Comparison of ENCODE assay signal across 26 cellular contexts in genomic region chr16:16148755-16149154, GRCh38.
A peak's percentile ranks its signal among the peaks of the same experiment; 100 is the strongest.
DNase-seq lines count a peak whose midpoint lies in the region; ATAC-seq and TF ChIP-seq lines count a peak whose summit lies in the region.
"Had no signal": no experiment of that assay in that cellular context is flagged by ENCODE, and none has a peak within 500 bp of the region (broad histone marks: within the 10 kb centered on the region; RNA-seq: fewer than 3 reads in every experiment).

No MANE protein-coding gene starts in this region.

- WGBS in endodermal cell (ENCODE audit: insufficient coverage in 1 of 2, insufficient read length in 1 of 2), 2 experiments: 91 to 95% methylated on average over 7 to 9 of the region's 9 CpGs
- 83 to 100% methylated on average over 6 to 9 of the region's 9 CpGs for WGBS in transverse colon (ENCODE audit: low coverage in 1 of 2), 2 donors

- H3K4me1 Mint-ChIP-seq in activated CD4-positive, alpha-beta T cell treated with anti-CD3 and anti-CD28 coated beads, Interleukin-2, amount 10 ng/mL, durations not matched to agents 24 days and 14 days: no peaks in the 10 kb centered on the region
- no peaks in the 10 kb centered on the region for H3K4me1 Mint-ChIP-seq in endodermal cell
- H3K4me1 Mint-ChIP-seq: activated naive CD4-positive, alpha-beta T cell treated with anti-CD3 and anti-CD28 coated beads, Interleukin-2, amount 50 U/mL, for 24 hours had no signal

- intact Hi-C loops in activated CD4-positive, alpha-beta T cell treated with anti-CD3 and anti-CD28 coated beads, Interleukin-2, amount 10 ng/mL, durations not matched to agents 24 days and 14 days (cut with micrococcal nuclease): no loop called here
- intact Hi-C loops in transverse colon (cut with DNase I; ENCODE audit: low total_unique reads): no loop called here

- TF ChIP-seq POLR2A in transverse colon (IDR thresholded peaks at IDR 0.05): no peak

- H3K27ac Mint-ChIP-seq in activated CD4-positive, alpha-beta T cell treated with anti-CD3 and anti-CD28 coated beads, Interleukin-2, amount 10 ng/mL, durations not matched to agents 24 days and 14 days: peak overlapping the region; percentile 48
- peak overlapping the region; percentile 64 for H3K27ac Mint-ChIP-seq in endodermal cell
- H3K27ac Mint-ChIP-seq: activated naive CD4-positive, alpha-beta T cell treated with anti-CD3 and anti-CD28 coated beads, Interleukin-2, amount 50 U/mL, for 24 hours; dendritic cell treated with granulocyte-macrophage colony-stimulating factor and Interleukin-4, amounts not matched to agents 40 ng/mL and 50 ng/mL, for 4 days; T-helper 2 cell treated with Interferon-gamma antibody and Interleukin-4, amounts not matched to agents 5 μg/mL and 100 μg/mL, for 36 hours had no signal

- H3K36me3 Mint-ChIP-seq in activated CD4-positive, alpha-beta T cell treated with anti-CD3 and anti-CD28 coated beads, Interleukin-2, amount 10 ng/mL, durations not matched to agents 24 days and 14 days (ENCODE audit: low read depth): peaks cover 11% of the 10 kb centered on the region
- peaks cover 15% of the 10 kb centered on the region for H3K36me3 Mint-ChIP-seq in endodermal cell (ENCODE audit: low read depth)
- H3K36me3 Mint-ChIP-seq: activated naive CD4-positive, alpha-beta T cell treated with anti-CD3 and anti-CD28 coated beads, Interleukin-2, amount 50 U/mL, for 24 hours had no signal

- H3K27me3 ChIP-seq in endodermal cell (ENCODE audit: control insufficient read depth, insufficient read depth, low read length, poor library complexity, severe bottlenecking) (no peaks in the 10 kb centered on the region), transverse colon (no peaks in the 10 kb centered on the region)
- H3K27me3 ChIP-seq: ovary, upper lobe of left lung had no signal

- no peaks in the 10 kb centered on the region for H3K27me3 Mint-ChIP-seq in activated CD4-positive, alpha-beta T cell treated with anti-CD3 and anti-CD28 coated beads, Interleukin-2, amount 10 ng/mL, durations not matched to agents 24 days and 14 days
- no peaks in the 10 kb centered on the region for H3K27me3 Mint-ChIP-seq in endodermal cell (ENCODE audit: insufficient read depth)
- H3K27me3 Mint-ChIP-seq: activated naive CD4-positive, alpha-beta T cell treated with anti-CD3 and anti-CD28 coated beads, Interleukin-2, amount 50 U/mL, for 24 hours; dendritic cell treated with granulocyte-macrophage colony-stimulating factor and Interleukin-4, amounts not matched to agents 40 ng/mL and 50 ng/mL, for 4 days had no signal

- no peak for TF ChIP-seq EP300 in transverse colon (IDR thresholded peaks at IDR 0.05; ENCODE audit: low read depth)

- in situ Hi-C loops in transverse colon (cut with MboI; ENCODE audit: low pct_ligation_motif_present in 1 of 4, low pct_unique_long_range_greater_than_20kb in 1 of 4, low sequenced_read_pairs in 3 of 4): loop anchor here in 3 of 4 donors (25.0 kb wide), 3 partner anchors 286 to 736 kb away; partner anchors contain the start of gene MYH11 (in 1 of the 3)

- H3K4me1 ChIP-seq in endodermal cell (ENCODE audit: control insufficient read depth, insufficient read depth, low read length) (no peaks in the 10 kb centered on the region), transverse colon (peaks cover 0 to 10% (median 5%) of the 10 kb centered on the region in 4 donors)

- H3K36me3 ChIP-seq in endodermal cell (ENCODE audit: control insufficient read depth, insufficient read depth, low read length) (peaks cover 5% of the 10 kb centered on the region), transverse colon (no peaks in the 10 kb centered on the region)
- H3K36me3 ChIP-seq: ovary had no signal

- DNase-seq in activated CD4-positive, alpha-beta T cell treated with anti-CD3 and anti-CD28 coated beads, Interleukin-2, amount 10 ng/mL, durations not matched to agents 24 days and 14 days: no peak
- DNase-seq in activated CD4-positive, alpha-beta T cell treated with anti-CD3 and anti-CD28 coated beads for 1 hour: no peak
- DNase-seq in endodermal cell (no peak), left lobe of liver (ENCODE audit: low spot score) (peak; percentile 81), transverse colon (no peak)
- DNase-seq: activated CD4-positive, alpha-beta T cell treated with anti-CD3 and anti-CD28 coated beads, Interleukin-2, amount 50 U/mL, for 4 hours; activated CD8-positive, alpha-beta memory T cell treated with anti-CD3 and anti-CD28 coated beads, Interleukin-2, amount 50 U/mL, for 4 hours; aorta; DMS79; HCEC 1CT; head of caudate nucleus; left colon; NCI-H1092; NCI-H2029 treated with DMSO at 0.1 percent for 48 hours; NCI-H774; SK-N-SH; upper lobe of left lung had no signal

- no peak for TF ChIP-seq CTCF in endodermal cell (conservative IDR thresholded peaks at IDR 0.05)
- TF ChIP-seq CTCF in transverse colon (IDR thresholded peaks at IDR 0.05): no peak

- no peaks in the 10 kb centered on the region for H3K9me3 Mint-ChIP-seq in activated CD4-positive, alpha-beta T cell treated with anti-CD3 and anti-CD28 coated beads, Interleukin-2, amount 10 ng/mL, durations not matched to agents 24 days and 14 days
- H3K9me3 Mint-ChIP-seq in endodermal cell: no peaks in the 10 kb centered on the region
- H3K9me3 Mint-ChIP-seq: activated naive CD4-positive, alpha-beta T cell treated with anti-CD3 and anti-CD28 coated beads, Interleukin-2, amount 50 U/mL, for 24 hours; dendritic cell treated with granulocyte-macrophage colony-stimulating factor and Interleukin-4, amounts not matched to agents 40 ng/mL and 50 ng/mL, for 4 days; nephron; T-helper 2 cell treated with Interferon-gamma antibody and Interleukin-4, amounts not matched to agents 5 μg/mL and 100 μg/mL, for 36 hours had no signal

- no peak overlapping the region for H3K4me3 Mint-ChIP-seq in activated CD4-positive, alpha-beta T cell treated with anti-CD3 and anti-CD28 coated beads, Interleukin-2, amount 10 ng/mL, durations not matched to agents 24 days and 14 days
- no peak overlapping the region for H3K4me3 Mint-ChIP-seq in endodermal cell
- H3K4me3 Mint-ChIP-seq: activated naive CD4-positive, alpha-beta T cell treated with anti-CD3 and anti-CD28 coated beads, Interleukin-2, amount 50 U/mL, for 24 hours; dendritic cell treated with granulocyte-macrophage colony-stimulating factor and Interleukin-4, amounts not matched to agents 40 ng/mL and 50 ng/mL, for 4 days; nephron; T-helper 2 cell treated with Interferon-gamma antibody and Interleukin-4, amounts not matched to agents 5 μg/mL and 100 μg/mL, for 36 hours had no signal

- ATAC-seq in left lobe of liver: peak; percentile 38
- ATAC-seq in GM19397 (IDR thresholded peaks at IDR 0.05; ENCODE audit: unreplicated experiment): no peak
- no peak for ATAC-seq in GM19395 (IDR thresholded peaks at IDR 0.05; ENCODE audit: unreplicated experiment)
- ATAC-seq in esophagus mucosa: no peak
- ATAC-seq: left colon, sciatic nerve had no signal

- H3K9me3 ChIP-seq in endodermal cell (ENCODE audit: control insufficient read depth, low read length): no peaks in the 10 kb centered on the region
- H3K9me3 ChIP-seq in transverse colon: no peaks in the 10 kb centered on the region
- H3K9me3 ChIP-seq: ovary, SK-N-SH, upper lobe of left lung had no signal

- H3K27ac ChIP-seq in endodermal cell (ENCODE audit: low read depth, low read length): no peak overlapping the region
- peak overlapping the region in 3 of 4 donors; percentile 25 to 75 (median 68) for H3K27ac ChIP-seq in transverse colon
- H3K27ac ChIP-seq: upper lobe of left lung had no signal

- H3K4me3 ChIP-seq in endodermal cell (ENCODE audit: low read length): no peak overlapping the region
- H3K4me3 ChIP-seq in transverse colon: no peak overlapping the region
- H3K4me3 ChIP-seq: ovary, upper lobe of left lung had no signal

- H3K9ac ChIP-seq in endodermal cell (ENCODE audit: extremely low read depth, low read length, poor library complexity, severe bottlenecking): no peak overlapping the region
- H3K9ac ChIP-seq: SK-N-SH had no signal
